Comparison of ENCODE assay signal across 9 cellular contexts in genomic region chr6:53837875-53838806, GRCh38. TPM values are rescaled to one million over a fixed set of nuclear protein-coding genes. Genes with fewer than 3 reads are reported as not detected.
DNase-seq lines count a peak whose midpoint lies in the region; ATAC-seq and FAIRE-seq lines count a peak whose summit lies in the region.
"Had no signal": no experiment of that assay in that cellular context is flagged by ENCODE, and none has a peak within 500 bp of the region (broad histone marks: within the 10 kb centered on the region; RNA-seq: fewer than 3 reads in every experiment).

No MANE protein-coding gene starts in this region.

- H3K27ac Mint-ChIP-seq in activated CD4-positive, alpha-beta memory T cell treated with anti-CD3 and anti-CD28 coated beads for 36 hours: no peak overlapping the region

- no peak for DNase-seq in HTR-8/SVneo (ENCODE audit: insufficient read length, low spot score)
- DNase-seq in NCI-H526 treated with DMSO at 0.1 percent for 48 hours (lab: John Stamatoyannopoulos, UW): peak; percentile 86
- DNase-seq in left ventricle myocardium superior: no peak
- DNase-seq in sciatic nerve (ENCODE audit: low spot score): no peak
- no peak for DNase-seq in activated CD4-positive, alpha-beta memory T cell treated with anti-CD3 and anti-CD28 coated beads for 36 hours
- DNase-seq: cortex of kidney, PC-3 had no signal

- H3K4me3 Mint-ChIP-seq in activated CD4-positive, alpha-beta memory T cell treated with anti-CD3 and anti-CD28 coated beads for 36 hours: no peak overlapping the region

- intact Hi-C loops in left ventricle myocardium superior (cut with micrococcal nuclease): no loop called here
- intact Hi-C loops in sciatic nerve (cut with DNase I): no loop called here
- intact Hi-C loops in activated CD4-positive, alpha-beta memory T cell treated with anti-CD3 and anti-CD28 coated beads for 36 hours (cut with micrococcal nuclease): no loop called here

- FAIRE-seq in HTR-8/SVneo (lab: Jason Lieb, UNC): peak; percentile 59

- POLR2A ChIA-PET in activated CD4-positive, alpha-beta memory T cell treated with anti-CD3 and anti-CD28 coated beads for 36 hours (lab: Charles Lee): no interaction called here

- H3K27me3 Mint-ChIP-seq in activated CD4-positive, alpha-beta memory T cell treated with anti-CD3 and anti-CD28 coated beads for 36 hours: no peaks in the 10 kb centered on the region

- peaks cover 9% of the 10 kb centered on the region for H3K36me3 Mint-ChIP-seq in activated CD4-positive, alpha-beta memory T cell treated with anti-CD3 and anti-CD28 coated beads for 36 hours

- CTCF ChIA-PET in activated CD4-positive, alpha-beta memory T cell treated with anti-CD3 and anti-CD28 coated beads for 36 hours (lab: Charles Lee): no interaction called here

- H3K9me3 Mint-ChIP-seq in activated CD4-positive, alpha-beta memory T cell treated with anti-CD3 and anti-CD28 coated beads for 36 hours: peaks cover 9% of the 10 kb centered on the region

- no peaks in the 10 kb centered on the region for H3K4me1 Mint-ChIP-seq in activated CD4-positive, alpha-beta memory T cell treated with anti-CD3 and anti-CD28 coated beads for 36 hours (ENCODE audit: low read depth)

- peak; percentile 90 for ATAC-seq in left ventricle myocardium superior
- ATAC-seq in sciatic nerve: peak; percentile 74
- ATAC-seq in GM19328 (IDR thresholded peaks at IDR 0.05; ENCODE audit: unreplicated experiment): no peak
- no peak for ATAC-seq in GM21529 (IDR thresholded peaks at IDR 0.05; ENCODE audit: unreplicated experiment)
- ATAC-seq: PC-3 had no signal

RNA-seq across cellular contexts. Expression of gene LRRC1, which starts 43.3 kb away (rescaled TPM):
- 2.0 TPM for total RNA-seq in left ventricle myocardium superior
- total RNA-seq in sciatic nerve: 19.5 TPM
- 1 to 10 TPM; 3.2 TPM for total RNA-seq in activated CD4-positive, alpha-beta memory T cell treated with anti-CD3 and anti-CD28 coated beads for 36 hours

Comparison
In these comparisons a context has a peak if more than half of its experiments do, and no peak if none do; other contexts are left out.
1. ATAC-seq: peak in left ventricle myocardium superior (single experiment) and sciatic nerve (single experiment); none in GM19328 (single experiment) and GM21529 (single experiment).